ENCODE assay signal across 11 cellular contexts in the genomic region with DNA sequence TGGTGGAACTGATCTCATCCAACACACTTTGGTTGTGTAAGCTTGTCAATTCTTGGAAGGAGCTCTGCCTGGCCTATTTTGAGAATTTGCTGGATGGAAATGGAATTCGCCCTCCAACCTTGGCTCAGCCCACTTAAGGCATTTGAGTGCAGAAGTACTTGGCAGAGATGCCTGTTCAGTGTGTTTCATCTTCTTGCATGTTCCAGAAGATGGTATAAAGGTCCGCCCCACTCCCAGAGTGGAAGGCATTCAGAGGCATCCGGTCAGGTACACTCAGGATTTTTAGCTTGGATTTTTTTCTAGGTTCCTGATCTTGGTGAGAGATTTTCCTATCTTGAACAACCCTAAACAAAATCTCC.
DNase-seq lines count a peak whose midpoint lies in the region; FAIRE-seq and TF ChIP-seq lines count a peak whose summit lies in the region.
"Had no signal": no experiment of that assay in that cellular context is flagged by ENCODE, and none has a peak within 500 bp of the region (broad histone marks: within the 10 kb centered on the region; RNA-seq: fewer than 3 reads in every experiment).

No MANE protein-coding gene starts in this region.

- H3K4me2 ChIP-seq in smooth muscle cell, result peak overlapping the region; percentile 39

- peaks cover 15% of the 10 kb centered on the region for H3F3A ChIP-seq in smooth muscle cell (ENCODE audit: low read depth)

- H3K9me3 ChIP-seq in breast epithelium, result no peaks in the 10 kb centered on the region
- H3K9me3 ChIP-seq in right atrium auricular region, result no peaks in the 10 kb centered on the region
- no peaks in the 10 kb centered on the region for H3K9me3 ChIP-seq in smooth muscle cell (replicated peaks; ENCODE audit: low read depth)
- H3K9me3 ChIP-seq: Caco-2 had no signal

- no peak for TF ChIP-seq CTCF in breast epithelium (IDR thresholded peaks at IDR 0.05)
- no peak for TF ChIP-seq CTCF in right atrium auricular region (IDR thresholded peaks at IDR 0.05)
- no peak for TF ChIP-seq CTCF in smooth muscle cell (IDR thresholded peaks at IDR 0.05; ENCODE audit: borderline replicate concordance, insufficient read depth, poor library complexity, severe bottlenecking)

- H3K4me1 ChIP-seq in breast epithelium (peaks cover 4 to 24% of the 10 kb centered on the region in 2 donors), right atrium auricular region (peaks cover 0 to 48% of the 10 kb centered on the region in 2 donors), smooth muscle cell (ENCODE audit: low read depth) (peaks cover 12% of the 10 kb centered on the region)

- H3K9ac ChIP-seq in smooth muscle cell (ENCODE audit: low read depth), result no peak overlapping the region

- H4K20me1 ChIP-seq in smooth muscle cell (ENCODE audit: low read depth), result peaks cover 11% of the 10 kb centered on the region

- peaks cover 54% of the 10 kb centered on the region for H3K79me2 ChIP-seq in smooth muscle cell (ENCODE audit: low read depth)

- H2AFZ ChIP-seq in smooth muscle cell (ENCODE audit: low read depth), result no peak overlapping the region

- DNase-seq in GM03348 (ENCODE audit: low spot score), result peak; percentile 49
- peak in 1 of 2 donors; percentile 83 for DNase-seq in breast epithelium (ENCODE audit: low spot score in 2 of 2)
- peak; percentile 75 for DNase-seq in right atrium auricular region (ENCODE audit: low spot score)
- DNase-seq in smooth muscle cell (lab: John Stamatoyannopoulos, UW; ENCODE audit: unreplicated experiment), result no peak
- DNase-seq in HTR-8/SVneo (ENCODE audit: insufficient read length, low spot score), result no peak
- no peak for DNase-seq in NOMO-1 treated with dmso at 0.1 percent for 144 hours (lab: John Stamatoyannopoulos, UW; ENCODE audit: unreplicated experiment)
- DNase-seq in activated CD4-positive, alpha-beta T cell treated with anti-CD3 and anti-CD28 coated beads, Interleukin-2, amount 50 U/mL, for 1 hour, result no peak
- no peak for DNase-seq in stimulated activated naive CD4-positive, alpha-beta T cell treated with Interleukin-2 at 50 U/mL for 16 hours (lab: John Stamatoyannopoulos, UW)
- DNase-seq: activated CD8-positive, alpha-beta T cell treated with anti-CD3 and anti-CD28 coated beads for 36 hours; stimulated activated naive B cell treated with anti-CD40 and anti-IgM and Interleukin-4, amounts not matched to agents 10 μg/mL and 1 μg/mL and 100 μg/mL, for 72 hours had no signal

- no peak for TF ChIP-seq POLR2A in breast epithelium (IDR thresholded peaks at IDR 0.05)

- H3K36me3 ChIP-seq in breast epithelium, result no peaks in the 10 kb centered on the region
- no peaks in the 10 kb centered on the region for H3K36me3 ChIP-seq in right atrium auricular region
- peaks cover 8% of the 10 kb centered on the region for H3K36me3 ChIP-seq in smooth muscle cell (ENCODE audit: low read depth)

- no peak for FAIRE-seq in HTR-8/SVneo (lab: Jason Lieb, UNC)

- H3K4me3 ChIP-seq in breast epithelium (no peak overlapping the region), right atrium auricular region (no peak overlapping the region), smooth muscle cell (no peak overlapping the region)

- no peaks in the 10 kb centered on the region for H3K27me3 ChIP-seq in breast epithelium
- H3K27me3 ChIP-seq in right atrium auricular region, result no peaks in the 10 kb centered on the region
- no peaks in the 10 kb centered on the region for H3K27me3 ChIP-seq in smooth muscle cell (ENCODE audit: low read depth)

- H3K27ac ChIP-seq in breast epithelium, result peak overlapping the region; percentile 81 to 93
- peak overlapping the region; percentile 58 to 79 for H3K27ac ChIP-seq in right atrium auricular region
- H3K27ac ChIP-seq in smooth muscle cell (ENCODE audit: low read depth), result no peak overlapping the region

- 98% methylated on average over 3 of the region's 3 CpGs for WGBS in smooth muscle cell (ENCODE audit: low lambda C conversion rate)

- intact Hi-C loops in breast epithelium (cut with DNase I; ENCODE audit: low total_unique reads), result no loop called here

Comparison
In these comparisons a context has a peak if more than half of its experiments do, and no peak if none do; other contexts are left out.
1. DNase-seq: peak in GM03348 (single experiment) and right atrium auricular region (single experiment); none in smooth muscle cell (single experiment), HTR-8/SVneo (single experiment), NOMO-1 treated with dmso at 0.1 percent for 144 hours (single experiment), activated CD4-positive, alpha-beta T cell treated with anti-CD3 and anti-CD28 coated beads, Interleukin-2, amount 50 U/mL, for 1 hour (single experiment) and stimulated activated naive CD4-positive, alpha-beta T cell treated with Interleukin-2 at 50 U/mL for 16 hours (single experiment).